ENCODE assay signal across 8 cellular contexts in genomic region chr6:7542065-7542877, GRCh38. TPM values are rescaled to one million over a fixed set of nuclear protein-coding genes. Genes with fewer than 3 reads are reported as not detected.
DNase-seq lines count a peak whose midpoint lies in the region; ATAC-seq lines count a peak whose summit lies in the region.

No MANE protein-coding gene starts in this region.

- H3K27ac Mint-ChIP-seq in activated CD8-positive, alpha-beta memory T cell treated with anti-CD3 and anti-CD28 coated beads, Interleukin-2, amount 10 ng/mL, durations not matched to agents 7 days and 5 days: no peak overlapping the region

- H3K4me3 ChIP-seq in ACC112 (ENCODE audit: low read depth, low read length) (peak overlapping the region; percentile 97), H7 (ENCODE audit: insufficient read depth, low read depth, low read length) (peak overlapping the region; percentile 93), trophoblast cell (ENCODE audit: low read depth, low read length) (peak overlapping the region; percentile 93)

- WGBS in trophoblast cell (ENCODE audit: extremely low coverage, insufficient coverage, insufficient read length): no CpG with 5 or more reads among the region's 80 CpGs

- peak overlapping the region; percentile 60 for H3K4me2 ChIP-seq in trophoblast cell (ENCODE audit: low read length)

- intact Hi-C loops in Right ventricle myocardium superior (cut with DNase I): no loop called here

- H3K23ac ChIP-seq in trophoblast cell (ENCODE audit: low read length): no peak overlapping the region

- peaks cover 80% of the 10 kb centered on the region for H3K27me3 Mint-ChIP-seq in activated CD8-positive, alpha-beta memory T cell treated with anti-CD3 and anti-CD28 coated beads, Interleukin-2, amount 10 ng/mL, durations not matched to agents 7 days and 5 days

- peak overlapping the region; percentile 91 for H3K14ac ChIP-seq in trophoblast cell (ENCODE audit: low read length)

- peak overlapping the region; percentile 83 for H4K12ac ChIP-seq in trophoblast cell (ENCODE audit: low read depth, low read length)

- H3K18ac ChIP-seq in trophoblast cell (ENCODE audit: low read length): peak overlapping the region; percentile 97

- H3K27ac ChIP-seq in ACC112 (ENCODE audit: low read depth, low read length) (peak overlapping the region; percentile 83), trophoblast cell (ENCODE audit: low read depth, low read length) (peak overlapping the region; percentile 96)

- peak overlapping the region; percentile 56 for H2BK5ac ChIP-seq in trophoblast cell (ENCODE audit: low read depth, low read length, poor library complexity)

- DNase-seq in H7 (peak; percentile 85), Right ventricle myocardium superior (peak; percentile 55), trophoblast cell (peak; percentile 7 to 43), SHP77 treated with DMSO at 0.1 percent for 48 hours (lab: John Stamatoyannopoulos, UW) (no peak), superior temporal gyrus (ENCODE audit: extremely low spot score) (no peak)
- no peak for DNase-seq in activated CD8-positive, alpha-beta memory T cell treated with anti-CD3 and anti-CD28 coated beads, Interleukin-2, amount 10 ng/mL, durations not matched to agents 7 days and 5 days

- CTCF ChIA-PET in activated CD8-positive, alpha-beta memory T cell treated with anti-CD3 and anti-CD28 coated beads, Interleukin-2, amount 10 ng/mL, durations not matched to agents 7 days and 5 days (lab: Charles Lee): no interaction called here

- peak overlapping the region; percentile 49 for H2BK120ac ChIP-seq in trophoblast cell (ENCODE audit: insufficient read depth, low read length, poor library complexity)

- H3K9ac ChIP-seq in trophoblast cell (ENCODE audit: low read length): peak overlapping the region; percentile 95

- no peaks in the 10 kb centered on the region for H3K9me3 Mint-ChIP-seq in activated CD8-positive, alpha-beta memory T cell treated with anti-CD3 and anti-CD28 coated beads, Interleukin-2, amount 10 ng/mL, durations not matched to agents 7 days and 5 days (ENCODE audit: low read depth)

- ATAC-seq in activated CD8-positive, alpha-beta memory T cell treated with anti-CD3 and anti-CD28 coated beads, Interleukin-2, amount 10 ng/mL, durations not matched to agents 7 days and 5 days: peak; percentile 37
- ATAC-seq in Right ventricle myocardium superior (ENCODE audit: poor library complexity): peak; percentile 18
- no peak for ATAC-seq in GM19452 (IDR thresholded peaks at IDR 0.05; ENCODE audit: unreplicated experiment)

- peak overlapping the region; percentile 73 for H4K8ac ChIP-seq in trophoblast cell (ENCODE audit: low read depth, low read length)

- H3K27me3 ChIP-seq in ACC112 (ENCODE audit: insufficient read depth, low read length): no peaks in the 10 kb centered on the region
- H3K27me3 ChIP-seq in H7 (ENCODE audit: control insufficient read depth, insufficient read depth, low read length): peaks cover 17% of the 10 kb centered on the region
- no peaks in the 10 kb centered on the region for H3K27me3 ChIP-seq in trophoblast cell (ENCODE audit: insufficient read depth, low read length)

- no peaks in the 10 kb centered on the region for H3K36me3 ChIP-seq in ACC112 (ENCODE audit: insufficient read depth, low read length)
- H3K36me3 ChIP-seq in H7 (replicated peaks; ENCODE audit: control insufficient read depth, insufficient read depth, low read length): no peaks in the 10 kb centered on the region
- peaks cover under 1% of the 10 kb centered on the region in 2 experiments for H3K36me3 ChIP-seq in trophoblast cell (ENCODE audit: control insufficient read depth in 1 of 2, insufficient read depth in 2 of 2, low read length in 2 of 2)

- peaks cover 24% of the 10 kb centered on the region for H3K79me1 ChIP-seq in trophoblast cell (ENCODE audit: low read length)

- H3K4me1 ChIP-seq in ACC112 (ENCODE audit: control insufficient read depth, insufficient read depth, low read length, unreplicated experiment): peaks cover 29% of the 10 kb centered on the region
- peaks cover 16 to 18% of the 10 kb centered on the region in 2 experiments for H3K4me1 ChIP-seq in trophoblast cell (ENCODE audit: control insufficient read depth in 1 of 2, insufficient read depth in 2 of 2, low read length in 2 of 2)

- H3K4me1 Mint-ChIP-seq in activated CD8-positive, alpha-beta memory T cell treated with anti-CD3 and anti-CD28 coated beads, Interleukin-2, amount 10 ng/mL, durations not matched to agents 7 days and 5 days: peaks cover 11% of the 10 kb centered on the region

- H4K91ac ChIP-seq in trophoblast cell (ENCODE audit: low read depth, low read length): peak overlapping the region; percentile 76

- peak overlapping the region; percentile 90 for H2AFZ ChIP-seq in ACC112 (ENCODE audit: low read length, unreplicated experiment)
- peak overlapping the region; percentile 33 for H2AFZ ChIP-seq in trophoblast cell (ENCODE audit: insufficient read depth, low read length, poor library complexity)

- H3K36me3 Mint-ChIP-seq in activated CD8-positive, alpha-beta memory T cell treated with anti-CD3 and anti-CD28 coated beads, Interleukin-2, amount 10 ng/mL, durations not matched to agents 7 days and 5 days: no peaks in the 10 kb centered on the region

- peak overlapping the region; percentile 69 for H3K4me3 Mint-ChIP-seq in activated CD8-positive, alpha-beta memory T cell treated with anti-CD3 and anti-CD28 coated beads, Interleukin-2, amount 10 ng/mL, durations not matched to agents 7 days and 5 days

- no peaks in the 10 kb centered on the region for H3K9me3 ChIP-seq in trophoblast cell (ENCODE audit: insufficient read depth, low read depth, low read length)

- H2AK5ac ChIP-seq in trophoblast cell (ENCODE audit: low read length): peak overlapping the region; percentile 45

- H2BK12ac ChIP-seq in trophoblast cell (ENCODE audit: low read length): peak overlapping the region; percentile 70

- H3K79me2 ChIP-seq in ACC112 (ENCODE audit: control insufficient read depth, insufficient read depth, low read length, unreplicated experiment) (peaks cover 52% of the 10 kb centered on the region), trophoblast cell (ENCODE audit: control insufficient read depth, insufficient read depth, low read length, poor library complexity) (peaks cover 34% of the 10 kb centered on the region)

- H3K4ac ChIP-seq in trophoblast cell (ENCODE audit: low read depth, low read length): peak overlapping the region; percentile 41

RNA-seq across cellular contexts. Expression of gene DSP, which starts 0.8 kb away (rescaled TPM):
- 33.9 and 58.0 TPM in 2 replicates for total RNA-seq in H7 (2014; rRNA removed; shearing (Covaris generic))
- under 1 TPM; 0.09 to 0.12 TPM for total RNA-seq in activated CD8-positive, alpha-beta memory T cell treated with anti-CD3 and anti-CD28 coated beads, Interleukin-2, amount 10 ng/mL, durations not matched to agents 7 days and 5 days
- 350 TPM for total RNA-seq in Right ventricle myocardium superior
- polyA plus RNA-seq in trophoblast cell (2013): 170 and 176 TPM in 2 replicates

RNA-seq across cellular contexts. Expression of gene SNRNP48, which starts 47.7 kb away (rescaled TPM):
- 12.2 and 18.9 TPM in 2 replicates for total RNA-seq in H7 (2014; rRNA removed; shearing (Covaris generic))
- 10 to 100 TPM; 14.3 to 15.1 TPM for total RNA-seq in activated CD8-positive, alpha-beta memory T cell treated with anti-CD3 and anti-CD28 coated beads, Interleukin-2, amount 10 ng/mL, durations not matched to agents 7 days and 5 days
- 17.5 TPM for total RNA-seq in Right ventricle myocardium superior
- 11.8 and 12.3 TPM in 2 replicates for polyA plus RNA-seq in trophoblast cell (2013)

Comparison
In these comparisons a context has a peak if more than half of its experiments do, and no peak if none do; other contexts are left out.
1. DNase-seq: peak in H7 (single experiment), Right ventricle myocardium superior (single experiment) and trophoblast cell (2 of 2); none in activated CD8-positive, alpha-beta memory T cell treated with anti-CD3 and anti-CD28 coated beads, Interleukin-2, amount 10 ng/mL, durations not matched to agents 7 days and 5 days (single experiment), SHP77 treated with DMSO at 0.1 percent for 48 hours (single experiment) and superior temporal gyrus (single experiment).
2. RNA of gene DSP, which starts 0.8 kb away (total RNA-seq): 350 TPM in Right ventricle myocardium superior (single experiment) and 33.9 to 58.0 TPM in H7; 0.09 to 0.12 TPM in activated CD8-positive, alpha-beta memory T cell treated with anti-CD3 and anti-CD28 coated beads, Interleukin-2, amount 10 ng/mL, durations not matched to agents 7 days and 5 days; every median in the first group is over 10 times any median in the second.
3. Peak in every context shown above with its lines, with median percentiles within 50 percentile points of each other: H3K4me3 ChIP-seq.